ENCODE assay signal across 26 cellular contexts in genomic region chr3:127981097-127981496, GRCh38.
DNase-seq lines count a peak whose midpoint lies in the region; ATAC-seq, FAIRE-seq and TF ChIP-seq lines count a peak whose summit lies in the region.
"Had no signal": no experiment of that assay in that cellular context is flagged by ENCODE, and none has a peak within 500 bp of the region (broad histone marks: within the 10 kb centered on the region; RNA-seq: fewer than 3 reads in every experiment).

No MANE protein-coding gene starts in this region.

- no peaks in the 10 kb centered on the region for H3K36me3 Mint-ChIP-seq in activated T-helper 17 cell treated with anti-CD3 and anti-CD28 coated beads, Interleukin-2, amount 50 U/mL, for 72 hours (ENCODE audit: low read depth)
- H3K36me3 Mint-ChIP-seq: CD14-positive monocyte; CD8-positive, alpha-beta memory T cell had no signal

- POLR2A ChIA-PET in HepG2 (lab: Yijun Ruan, JAX) (no interaction called here), HEK293 (lab: Yijun Ruan, JAX) (no interaction called here)

- H3K36me3 ChIP-seq in HepG2 (replicated peaks in 1 of 2; ENCODE audit: control insufficient read depth in 1 of 2, insufficient read depth in 2 of 2, low read length in 2 of 2) (no peaks in the 10 kb centered on the region), right lobe of liver (no peaks in the 10 kb centered on the region), HEK293 (ENCODE audit: control insufficient read depth in 2 of 2, insufficient read depth in 1 of 2, low read length in 2 of 2) (no peaks in the 10 kb centered on the region)
- H3K36me3 ChIP-seq: BE2C, BLaER1 had no signal

- CTCF ChIA-PET in HepG2 (lab: Yijun Ruan, JAX; ENCODE audit: low intra/inter-chr PET ratio, low total read pairs): no interaction called here
- CTCF ChIA-PET in HEK293 (lab: Yijun Ruan, JAX): interaction anchor here (1.3 kb wide), 1 partner anchor 10 kb away, joined by 3 read pairs; no protein-coding TSS in a partner anchor

- TF ChIP-seq EP300 in HepG2 (IDR thresholded peaks at IDR 0.05; ENCODE audit: low read depth in 2 of 2, low read length in 2 of 2) (no peak), HepG2 (CRISPR knock-in tag; IDR thresholded peaks at IDR 0.05; ENCODE audit: borderline replicate concordance) (no peak)

- no TSS peak for BruUV-seq in HepG2 (replicated peaks; lab: Mats Ljungman, UMichigan)

- H3K27me3 Mint-ChIP-seq in activated T-helper 17 cell treated with anti-CD3 and anti-CD28 coated beads, Interleukin-2, amount 50 U/mL, for 72 hours: peaks cover 7% of the 10 kb centered on the region

- TF ChIP-seq POLR2A in HepG2 (IDR thresholded peaks at IDR 0.05; ENCODE audit: insufficient read depth in 1 of 2, low read depth in 2 of 2, low read length in 2 of 2) (no peak), right lobe of liver (IDR thresholded peaks at IDR 0.05) (no peak)

- H4K20me1 ChIP-seq in HepG2 (ENCODE audit: insufficient read depth, low read length): no peaks in the 10 kb centered on the region
- H4K20me1 ChIP-seq: BLaER1 had no signal

- H3K4me1 ChIP-seq in HepG2 (ENCODE audit: insufficient read depth, low read length) (peaks cover 4% of the 10 kb centered on the region), right lobe of liver (no peaks in the 10 kb centered on the region), HEK293 (ENCODE audit: control insufficient read depth, insufficient read depth, low read length) (no peaks in the 10 kb centered on the region)
- H3K4me1 ChIP-seq: BE2C, BLaER1 had no signal

- TF ChIP-seq CTCF in HepG2 (CRISPR knock-in tag; IDR thresholded peaks at IDR 0.05): no peak
- no peak for TF ChIP-seq CTCF in right lobe of liver (IDR thresholded peaks at IDR 0.05)
- TF ChIP-seq CTCF in HEK293 (tag by site-specific recombination; IDR thresholded peaks at IDR 0.05): no peak

- no peak overlapping the region for H3K4me3 ChIP-seq in HepG2 (replicated peaks in 1 of 3; ENCODE audit: insufficient read depth in 1 of 3, low read depth in 2 of 3, low read length in 3 of 3)
- H3K4me3 ChIP-seq in right lobe of liver: no peak overlapping the region
- H3K4me3 ChIP-seq in HEK293 (ENCODE audit: low read depth, low read length): no peak overlapping the region
- H3K4me3 ChIP-seq: BLaER1, GM12878 had no signal

- DNase-seq in HepG2 (ENCODE audit: low spot score): no peak
- DNase-seq in right lobe of liver: no peak
- no peak for DNase-seq in HK-2 (ENCODE audit: unreplicated experiment)
- DNase-seq: 8988T; ACHN; BE2C; C1 segment of cervical spinal cord; CD4-positive, alpha-beta memory T cell; CD4-positive, CD25-positive, alpha-beta regulatory T cell; CD8-positive, alpha-beta memory T cell; COR-L47; DMS 273 treated with DMSO at 0.1 percent for 48 hours; DMS153; DMS53; DMS79; DND-41; EL; GDM1 had no signal

- intact Hi-C loops in HepG2 (cut with micrococcal nuclease; ENCODE audit: unreplicated experiment) (no loop called here), right lobe of liver (cut with DNase I) (no loop called here)

- no peak overlapping the region for H3K4me2 ChIP-seq in HepG2 (ENCODE audit: low read depth, low read length)
- H3K4me2 ChIP-seq: BLaER1 had no signal

- H3K27ac ChIP-seq in HepG2 (ENCODE audit: extremely low read length, insufficient read depth, low read length) (no peak overlapping the region), right lobe of liver (no peak overlapping the region), HEK293 (ENCODE audit: extremely low read depth, low read depth, low read length) (no peak overlapping the region)
- H3K27ac ChIP-seq: BLaER1 had no signal

- H3K9me3 Mint-ChIP-seq in activated T-helper 17 cell treated with anti-CD3 and anti-CD28 coated beads, Interleukin-2, amount 50 U/mL, for 72 hours: no peaks in the 10 kb centered on the region

- no peaks in the 10 kb centered on the region for H3K79me2 ChIP-seq in HepG2 (ENCODE audit: insufficient read depth, low read length)

- peaks cover 0 to 7% of the 10 kb centered on the region in 2 experiments; a peak in 2 of 5 replicates for H3K27me3 ChIP-seq in HepG2 (ENCODE audit: control insufficient read depth in 1 of 2, insufficient read depth in 2 of 2, low read length in 2 of 2)
- no peaks in the 10 kb centered on the region for H3K27me3 ChIP-seq in right lobe of liver
- H3K27me3 ChIP-seq: BE2C, BLaER1 had no signal

- H2AFZ ChIP-seq in HepG2 (ENCODE audit: low read length): no peak overlapping the region

- FAIRE-seq in HepG2 (lab: Jason Lieb, UNC): no peak
- FAIRE-seq: A204.1, GM12878, GM12892, GM18507 had no signal

- no peak overlapping the region for H3K9ac ChIP-seq in HepG2 (ENCODE audit: insufficient read depth, low read depth, low read length)
- H3K9ac ChIP-seq: BLaER1 had no signal

- in situ Hi-C loops in HepG2 (cut with HindIII; ENCODE audit: extremely low pct_ligation_motif_present, low pct_unique_long_range_greater_than_20kb): no loop called here

- H3K9me3 ChIP-seq in HepG2 (ENCODE audit: low read length) (no peaks in the 10 kb centered on the region), right lobe of liver (no peaks in the 10 kb centered on the region), HEK293 (ENCODE audit: control insufficient read depth, insufficient read depth, low read depth, low read length) (no peaks in the 10 kb centered on the region)
- H3K9me3 ChIP-seq: BE2C had no signal

- no peak overlapping the region for H3K4me3 Mint-ChIP-seq in activated T-helper 17 cell treated with anti-CD3 and anti-CD28 coated beads, Interleukin-2, amount 50 U/mL, for 72 hours
- H3K4me3 Mint-ChIP-seq: CD14-positive monocyte; CD4-positive, alpha-beta memory T cell; CD4-positive, CD25-positive, alpha-beta regulatory T cell; CD8-positive, alpha-beta memory T cell had no signal

- ATAC-seq in HepG2 (no peak), right lobe of liver (no peak)
- no peak for ATAC-seq in activated T-helper 17 cell treated with anti-CD3 and anti-CD28 coated beads, Interleukin-2, amount 50 U/mL, for 72 hours (replicated peaks)
- ATAC-seq: GM12878 had no signal

- no peak for TF ChIP-seq RAD21 in HepG2 (CRISPR knock-in tag; IDR thresholded peaks at IDR 0.05)

- no peak overlapping the region for H3K27ac Mint-ChIP-seq in activated T-helper 17 cell treated with anti-CD3 and anti-CD28 coated beads, Interleukin-2, amount 50 U/mL, for 72 hours
- H3K27ac Mint-ChIP-seq: CD14-positive monocyte; CD4-positive, alpha-beta memory T cell; CD4-positive, CD25-positive, alpha-beta regulatory T cell; CD8-positive, alpha-beta memory T cell had no signal

- no peaks in the 10 kb centered on the region for H3K4me1 Mint-ChIP-seq in activated T-helper 17 cell treated with anti-CD3 and anti-CD28 coated beads, Interleukin-2, amount 50 U/mL, for 72 hours
- H3K4me1 Mint-ChIP-seq: CD14-positive monocyte; CD4-positive, alpha-beta memory T cell; CD4-positive, CD25-positive, alpha-beta regulatory T cell; CD8-positive, alpha-beta memory T cell had no signal

TF ChIP-seq in HepG2, 621 proteins besides CTCF, POLR2A, EP300 and RAD21:
- TF ChIP-seq MIXL1 (CRISPR knock-in tag; IDR thresholded peaks at IDR 0.05) (no peak), ZNF367 (CRISPR knock-in tag; IDR thresholded peaks at IDR 0.05; ENCODE audit: borderline replicate concordance) (no peak), SP5 (CRISPR knock-in tag; IDR thresholded peaks at IDR 0.05; ENCODE audit: borderline replicate concordance, low read depth) (no peak), ZNF562 (CRISPR knock-in tag; IDR thresholded peaks at IDR 0.05; ENCODE audit: borderline replicate concordance) (no peak), ZNF317 (CRISPR knock-in tag; IDR thresholded peaks at IDR 0.05) (peak; percentile 94), HOXA9 (CRISPR knock-in tag; IDR thresholded peaks at IDR 0.05; ENCODE audit: borderline replicate concordance) (no peak)

TF ChIP-seq in HEK293, 187 proteins besides CTCF, POLR2A, EP300 and RAD21:
- TF ChIP-seq TRIM28 (IDR thresholded peaks at IDR 0.05; ENCODE audit: borderline replicate concordance, low read length) (peak; percentile 59; the same call in 1 of the 2 replicates), ZNF560 (tag by site-specific recombination; IDR thresholded peaks at IDR 0.05; ENCODE audit: borderline replicate concordance) (no peak), SETDB1 (IDR thresholded peaks at IDR 0.05; ENCODE audit: insufficient read length, low read length) (peak; percentile 44)

Comparison
In these comparisons a context has a peak if more than half of its experiments do, and no peak if none do; other contexts are left out.
1. Of the 63 proteins assayed by ChIP-seq in both HepG2 and HEK293: peak only in HepG2: none; only in HEK293: SETDB1; in both: none; in neither: 62.